In the genomic region with DNA sequence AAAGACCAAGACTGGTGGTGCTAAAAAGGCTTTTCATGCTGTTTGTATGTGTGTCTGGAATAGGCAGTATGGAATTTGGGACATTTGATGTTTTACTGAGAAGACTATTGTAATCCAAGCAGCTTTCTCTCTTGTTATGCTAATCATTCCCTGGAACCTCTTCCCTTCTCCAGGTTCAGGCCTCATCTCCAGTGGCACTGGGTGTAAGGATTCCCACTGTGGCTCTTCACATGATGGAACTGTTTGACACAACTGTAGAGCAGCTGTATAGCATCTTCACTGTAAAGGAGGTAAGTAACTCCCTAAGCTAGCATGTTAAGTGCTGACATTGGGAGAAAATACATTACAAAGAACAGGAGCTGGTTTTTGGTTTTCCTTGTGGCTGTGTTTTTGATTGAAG, we compare ENCODE assay signal across 19 cellular contexts. TPM values are rescaled to one million over a fixed set of nuclear protein-coding genes. Genes with fewer than 3 reads are reported as not detected.
DNase-seq lines count a peak whose midpoint lies in the region; ATAC-seq and TF ChIP-seq lines count a peak whose summit lies in the region.
"Had no signal": no experiment of that assay in that cellular context is flagged by ENCODE, and none has a peak within 500 bp of the region (broad histone marks: within the 10 kb centered on the region; RNA-seq: fewer than 3 reads in every experiment).

No MANE protein-coding gene starts in this region.

- CTCF ChIA-PET in CD8-positive, alpha-beta T cell (lab: Charles Lee), result no interaction called here

- no peak overlapping the region for H3K4me3 ChIP-seq in CD4-positive, CD25-positive, alpha-beta regulatory T cell (ENCODE audit: low read depth, low read length)
- no peak overlapping the region for H3K4me3 ChIP-seq in CD8-positive, alpha-beta T cell (ENCODE audit: low read depth, low read length)
- H3K4me3 ChIP-seq in mucosa of descending colon, result no peak overlapping the region
- H3K4me3 ChIP-seq: ascending aorta, gastroesophageal sphincter, tibial artery had no signal

- POLR2A ChIA-PET in CD8-positive, alpha-beta T cell (lab: Charles Lee), result interaction anchor here (1.4 kb wide), 1 partner anchor 8 kb away, joined by 3 read pairs; no protein-coding TSS in a partner anchor

- H3K4me1 ChIP-seq in CD4-positive, CD25-positive, alpha-beta regulatory T cell (ENCODE audit: control insufficient read depth, insufficient read depth, low read length, poor library complexity, severe bottlenecking), result peaks cover 23% of the 10 kb centered on the region
- H3K4me1 ChIP-seq in CD8-positive, alpha-beta T cell (ENCODE audit: insufficient read depth, low read length), result peaks cover 24% of the 10 kb centered on the region
- H3K4me1 ChIP-seq in mucosa of descending colon (ENCODE audit: low read depth), result peaks cover 7% of the 10 kb centered on the region

- no peaks in the 10 kb centered on the region for H3K27me3 Mint-ChIP-seq in CD4-positive, CD25-positive, alpha-beta regulatory T cell
- H3K27me3 Mint-ChIP-seq in CD8-positive, alpha-beta T cell (ENCODE audit: low read depth), result no peaks in the 10 kb centered on the region
- H3K27me3 Mint-ChIP-seq in activated T-helper 17 cell treated with anti-CD3 and anti-CD28 coated beads, Interleukin-2, amount 50 U/mL, for 72 hours, result no peaks in the 10 kb centered on the region
- H3K27me3 Mint-ChIP-seq in natural killer cell (ENCODE audit: low read depth in 2 of 2), result no peaks in the 10 kb centered on the region
- H3K27me3 Mint-ChIP-seq: naive B cell had no signal

- H3K4me3 Mint-ChIP-seq in CD4-positive, CD25-positive, alpha-beta regulatory T cell, result peak overlapping the region in 1 of 4 donors; percentile 34
- H3K4me3 Mint-ChIP-seq in CD8-positive, alpha-beta T cell, result no peak overlapping the region
- no peak overlapping the region for H3K4me3 Mint-ChIP-seq in activated T-helper 17 cell treated with anti-CD3 and anti-CD28 coated beads, Interleukin-2, amount 50 U/mL, for 72 hours
- H3K4me3 Mint-ChIP-seq in natural killer cell, result no peak overlapping the region
- H3K4me3 Mint-ChIP-seq: T-helper 2 cell treated with Interferon-gamma antibody and Interleukin-4, amounts not matched to agents 5 μg/mL and 100 μg/mL, for 36 hours had no signal

- intact Hi-C loops in CD8-positive, alpha-beta T cell (cut with DNase I, micrococcal nuclease), result loop anchor here in 1 of 2 experiments (10.0 kb wide), 1 partner anchor 319 kb away; no protein-coding TSS in a partner anchor
- intact Hi-C loops in natural killer cell (cut with micrococcal nuclease) (no loop called here), mucosa of descending colon (cut with DNase I, micrococcal nuclease) (no loop called here)

- no peaks in the 10 kb centered on the region for H3K27me3 ChIP-seq in CD4-positive, CD25-positive, alpha-beta regulatory T cell (ENCODE audit: control insufficient read depth, insufficient read depth, low read length)
- no peaks in the 10 kb centered on the region for H3K27me3 ChIP-seq in CD8-positive, alpha-beta T cell (ENCODE audit: insufficient read depth, low read length)
- H3K27me3 ChIP-seq: ascending aorta, gastroesophageal sphincter, tibial artery had no signal

- DNase-seq in CD4-positive, CD25-positive, alpha-beta regulatory T cell, result no peak
- DNase-seq in CD8-positive, alpha-beta T cell, result no peak
- DNase-seq in natural killer cell (no peak), NCI-H2029 treated with DMSO at 0.1 percent for 48 hours (lab: John Stamatoyannopoulos, UW) (no peak), mucosa of descending colon (no peak)
- DNase-seq: cerebellar nuclear complex; effector CD4-positive, alpha-beta T cell; naive B cell; NCI-H1417; NCI-H526; stimulated activated CD4-positive, alpha-beta T cell treated with anti-CD3 and anti-CD28 coated beads, Interleukin-1b, Interleukin-23, amount 100 ng/mL, for 48 hours; stimulated activated naive CD4-positive, alpha-beta T cell treated with Interleukin-2 at 50 U/mL for 16 hours; tibial artery had no signal

- H3K9me3 Mint-ChIP-seq in CD4-positive, CD25-positive, alpha-beta regulatory T cell, result no peaks in the 10 kb centered on the region
- no peaks in the 10 kb centered on the region for H3K9me3 Mint-ChIP-seq in CD8-positive, alpha-beta T cell
- no peaks in the 10 kb centered on the region for H3K9me3 Mint-ChIP-seq in activated T-helper 17 cell treated with anti-CD3 and anti-CD28 coated beads, Interleukin-2, amount 50 U/mL, for 72 hours
- H3K9me3 Mint-ChIP-seq in natural killer cell, result no peaks in the 10 kb centered on the region
- H3K9me3 Mint-ChIP-seq: naive B cell; T-helper 2 cell treated with Interferon-gamma antibody and Interleukin-4, amounts not matched to agents 5 μg/mL and 100 μg/mL, for 36 hours had no signal

- no peaks in the 10 kb centered on the region for H3K9me3 ChIP-seq in CD4-positive, CD25-positive, alpha-beta regulatory T cell (ENCODE audit: control insufficient read depth in 2 of 2, low read length in 2 of 2)
- H3K9me3 ChIP-seq in CD8-positive, alpha-beta T cell (ENCODE audit: low read length), result no peaks in the 10 kb centered on the region
- no peaks in the 10 kb centered on the region for H3K9me3 ChIP-seq in mucosa of descending colon
- H3K9me3 ChIP-seq: ascending aorta, gastroesophageal sphincter, tibial artery had no signal

- H3K27ac ChIP-seq in CD4-positive, CD25-positive, alpha-beta regulatory T cell (ENCODE audit: insufficient read depth, low read length, poor library complexity, severe bottlenecking), result no peak overlapping the region
- H3K27ac ChIP-seq in CD8-positive, alpha-beta T cell (ENCODE audit: low read depth, low read length), result no peak overlapping the region
- H3K27ac ChIP-seq: gastroesophageal sphincter, tibial artery had no signal

- no peak for TF ChIP-seq CTCF in CD8-positive, alpha-beta T cell (IDR thresholded peaks at IDR 0.05)
- no peak for TF ChIP-seq CTCF in natural killer cell (IDR thresholded peaks at IDR 0.05)
- TF ChIP-seq CTCF in mucosa of descending colon (IDR thresholded peaks at IDR 0.05), result no peak

- H3K36me3 Mint-ChIP-seq in CD4-positive, CD25-positive, alpha-beta regulatory T cell, result peaks cover 80% of the 10 kb centered on the region
- peaks cover 90% of the 10 kb centered on the region for H3K36me3 Mint-ChIP-seq in CD8-positive, alpha-beta T cell
- H3K36me3 Mint-ChIP-seq in activated T-helper 17 cell treated with anti-CD3 and anti-CD28 coated beads, Interleukin-2, amount 50 U/mL, for 72 hours (ENCODE audit: low read depth), result peaks cover 99% of the 10 kb centered on the region
- H3K36me3 Mint-ChIP-seq in natural killer cell, result peaks cover 53% of the 10 kb centered on the region

- peak overlapping the region in 2 of 3 donors; percentile 28 to 64 for H3K27ac Mint-ChIP-seq in CD4-positive, CD25-positive, alpha-beta regulatory T cell
- H3K27ac Mint-ChIP-seq in CD8-positive, alpha-beta T cell, result peak overlapping the region; percentile 58
- H3K27ac Mint-ChIP-seq in activated T-helper 17 cell treated with anti-CD3 and anti-CD28 coated beads, Interleukin-2, amount 50 U/mL, for 72 hours, result peak overlapping the region; percentile 68
- H3K27ac Mint-ChIP-seq in natural killer cell, result peak overlapping the region; percentile 57 to 80
- H3K27ac Mint-ChIP-seq: T-helper 2 cell treated with Interferon-gamma antibody and Interleukin-4, amounts not matched to agents 5 μg/mL and 100 μg/mL, for 36 hours had no signal

- H3K36me3 ChIP-seq in CD4-positive, CD25-positive, alpha-beta regulatory T cell (ENCODE audit: control insufficient read depth, insufficient read depth, low read length), result peaks cover 90% of the 10 kb centered on the region
- H3K36me3 ChIP-seq in CD8-positive, alpha-beta T cell (ENCODE audit: insufficient read depth, low read length), result peaks cover 70% of the 10 kb centered on the region
- peaks cover 23% of the 10 kb centered on the region for H3K36me3 ChIP-seq in mucosa of descending colon (ENCODE audit: low read depth)

- no peak for ATAC-seq in CD4-positive, CD25-positive, alpha-beta regulatory T cell (ENCODE audit: low read depth in 2 of 2)
- no peak for ATAC-seq in CD8-positive, alpha-beta T cell
- ATAC-seq in activated T-helper 17 cell treated with anti-CD3 and anti-CD28 coated beads, Interleukin-2, amount 50 U/mL, for 72 hours (replicated peaks), result no peak
- ATAC-seq in natural killer cell (no peak), GM21423 (IDR thresholded peaks at IDR 0.05; ENCODE audit: unreplicated experiment) (no peak), mucosa of descending colon (no peak)
- ATAC-seq: esophagus mucosa, gastroesophageal sphincter had no signal

- peaks cover 5 to 51% (median 35%) of the 10 kb centered on the region in 4 donors for H3K4me1 Mint-ChIP-seq in CD4-positive, CD25-positive, alpha-beta regulatory T cell
- peaks cover 46% of the 10 kb centered on the region for H3K4me1 Mint-ChIP-seq in CD8-positive, alpha-beta T cell (ENCODE audit: low read depth)
- H3K4me1 Mint-ChIP-seq in activated T-helper 17 cell treated with anti-CD3 and anti-CD28 coated beads, Interleukin-2, amount 50 U/mL, for 72 hours, result peaks cover 23% of the 10 kb centered on the region
- peaks cover 52 to 53% of the 10 kb centered on the region in 2 donors for H3K4me1 Mint-ChIP-seq in natural killer cell

RNA-seq across cellular contexts. Expression of a gene that starts 23.3 kb away (rescaled TPM):
- 7.6 TPM for total RNA-seq in CD4-positive, CD25-positive, alpha-beta regulatory T cell
- 10 to 100 TPM; 35.1 to 49.8 (median 44.8) TPM for polyA plus RNA-seq in CD4-positive, CD25-positive, alpha-beta regulatory T cell
- 1 to 10 TPM; 1.3 to 2.8 TPM for total RNA-seq in CD8-positive, alpha-beta T cell
- total RNA-seq in activated T-helper 17 cell treated with anti-CD3 and anti-CD28 coated beads, Interleukin-2, amount 50 U/mL, for 72 hours, result 10 to 100 TPM; 10.5 to 11.8 TPM
- 1 to 10 TPM; 5.7 to 6.1 (median 6.0) TPM for total RNA-seq in natural killer cell
- 10 to 100 TPM in 1 of 3 donors, 1 to 10 TPM in 1, not detected in 1; 2.2 to 12.6 TPM for total RNA-seq in mucosa of descending colon
